In the genomic region with DNA sequence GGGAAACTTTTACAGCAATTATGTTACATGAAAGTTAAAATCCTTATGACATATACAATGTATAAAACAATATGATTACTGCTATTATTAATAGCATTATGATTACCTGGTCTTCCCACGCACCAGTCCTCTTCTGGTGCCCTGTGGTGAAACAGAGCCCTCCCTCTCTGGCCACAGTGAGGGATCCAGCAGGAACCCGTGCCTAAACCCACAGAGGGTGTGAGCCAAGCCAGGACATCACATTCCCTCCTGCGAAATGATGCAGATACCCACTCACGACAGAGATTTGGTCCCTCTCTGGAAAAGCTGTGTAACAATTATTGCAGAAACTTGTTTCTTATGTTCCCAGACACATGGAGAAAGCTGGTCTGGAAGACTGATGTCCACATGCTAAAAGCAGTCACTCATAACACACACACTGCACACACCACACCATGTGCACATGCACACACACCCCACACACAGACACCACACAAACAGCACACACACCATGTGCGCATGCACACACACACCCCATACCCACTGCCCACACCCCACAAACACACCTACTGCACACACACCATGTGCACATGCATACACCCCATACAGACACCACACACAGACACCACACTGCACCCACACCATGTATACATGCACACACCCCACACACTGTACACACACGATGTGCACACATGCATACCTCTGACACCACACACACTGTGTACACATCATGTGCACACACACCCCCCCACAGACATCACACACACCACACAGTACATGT, we compare ENCODE assay signal across 8 cellular contexts.
A peak's percentile ranks its signal among the peaks of the same experiment; 100 is the strongest.
DNase-seq lines count a peak whose midpoint lies in the region; ATAC-seq and TF ChIP-seq lines count a peak whose summit lies in the region.
"Not testable (repeated sequence)": the region's sequence is repeated elsewhere in the genome, so short reads cannot be mapped to it uniquely, and the experiment has no call there.

No MANE protein-coding gene starts in this region.

- not testable (repeated sequence) for H4K5ac ChIP-seq in mesendoderm (ENCODE audit: low read length)

- H2AFZ ChIP-seq in trophoblast cell (ENCODE audit: insufficient read depth, low read length, poor library complexity) = not testable (repeated sequence)

- H3K23ac ChIP-seq in mesendoderm (ENCODE audit: low read length) = not testable (repeated sequence)
- H3K23ac ChIP-seq in trophoblast cell (ENCODE audit: low read length) = peak overlapping the region; percentile 59

- not testable (repeated sequence) for H3K36me3 Mint-ChIP-seq in CD4-positive, CD25-positive, alpha-beta regulatory T cell; chondrocyte (ENCODE audit: low read depth)

- H2BK15ac ChIP-seq in mesendoderm (replicated peaks; ENCODE audit: low read depth) = not testable (repeated sequence)

- not testable (repeated sequence) for H4K12ac ChIP-seq in trophoblast cell (ENCODE audit: low read depth, low read length)

- H3K79me1 ChIP-seq in mesendoderm (ENCODE audit: low read length); trophoblast cell (ENCODE audit: low read length): not testable (repeated sequence)

- not testable (repeated sequence) for H3K4me1 ChIP-seq in CD4-positive, CD25-positive, alpha-beta regulatory T cell (ENCODE audit: control insufficient read depth, insufficient read depth, low read length, poor library complexity, severe bottlenecking); mesendoderm (ENCODE audit: control insufficient read depth, low read depth, low read length); trophoblast cell (ENCODE audit: control insufficient read depth in 1 of 2, insufficient read depth in 2 of 2, low read length in 2 of 2); upper lobe of right lung

- not testable (repeated sequence) for TF ChIP-seq CTCF in chondrocyte (IDR thresholded peaks at IDR 0.05); upper lobe of right lung (IDR thresholded peaks at IDR 0.05)

- not testable (repeated sequence) for H3K79me2 ChIP-seq in mesendoderm (ENCODE audit: control insufficient read depth, insufficient read depth, low read length); trophoblast cell (ENCODE audit: control insufficient read depth, insufficient read depth, low read length, poor library complexity)

- H3K9me3 ChIP-seq in CD4-positive, CD25-positive, alpha-beta regulatory T cell (ENCODE audit: control insufficient read depth in 2 of 2, low read length in 2 of 2); MG63; upper lobe of right lung: not testable (repeated sequence)
- H3K9me3 ChIP-seq in trophoblast cell (ENCODE audit: insufficient read depth, low read depth, low read length) = peaks cover 16% of the 10 kb centered on the region

- H3K56ac ChIP-seq in mesendoderm (ENCODE audit: low read length) = not testable (repeated sequence)

- not testable (repeated sequence) for DNase-seq in CD4-positive, CD25-positive, alpha-beta regulatory T cell; Right ventricle myocardium inferior (ENCODE audit: missing footprints); left lobe of liver (ENCODE audit: low spot score); trophoblast cell; upper lobe of right lung
- DNase-seq in MG63 = peak; percentile 14
- peak; percentile 79 for DNase-seq in chondrocyte (ENCODE audit: low spot score)
- DNase-seq in mesendoderm = peak; percentile 5

- H3K4me1 Mint-ChIP-seq in CD4-positive, CD25-positive, alpha-beta regulatory T cell; chondrocyte (ENCODE audit: low read depth): not testable (repeated sequence)

- H3K4me3 ChIP-seq in CD4-positive, CD25-positive, alpha-beta regulatory T cell (ENCODE audit: low read depth, low read length); MG63; mesendoderm (ENCODE audit: low read length); upper lobe of right lung: not testable (repeated sequence)
- peak overlapping the region; percentile 62 for H3K4me3 ChIP-seq in trophoblast cell (ENCODE audit: low read depth, low read length)

- H3K18ac ChIP-seq in mesendoderm (ENCODE audit: low read length); trophoblast cell (ENCODE audit: low read length): not testable (repeated sequence)

- not testable (repeated sequence) for H2BK5ac ChIP-seq in mesendoderm (ENCODE audit: low read length); trophoblast cell (ENCODE audit: low read depth, low read length, poor library complexity)

- no CpG with 5 or more reads among the region's 6 CpGs for whole genome bisulfite sequencing in mesendoderm (ENCODE audit: extremely low coverage, insufficient coverage, low lambda C conversion rate)
- no CpG with 5 or more reads among the region's 6 CpGs for WGBS in trophoblast cell (ENCODE audit: extremely low coverage, insufficient coverage, insufficient read length)

- not testable (repeated sequence) for H3K4me3 Mint-ChIP-seq in CD4-positive, CD25-positive, alpha-beta regulatory T cell; chondrocyte (ENCODE audit: unreplicated experiment)

- not testable (repeated sequence) for H3K27ac ChIP-seq in CD4-positive, CD25-positive, alpha-beta regulatory T cell (ENCODE audit: insufficient read depth, low read length, poor library complexity, severe bottlenecking); mesendoderm (ENCODE audit: low read depth, low read length); trophoblast cell (ENCODE audit: low read depth, low read length); upper lobe of right lung

- not testable (repeated sequence) for H3K9ac ChIP-seq in mesendoderm (ENCODE audit: low read length); trophoblast cell (ENCODE audit: low read length)

- not testable (repeated sequence) for H2BK120ac ChIP-seq in mesendoderm (ENCODE audit: low read depth, low read length); trophoblast cell (ENCODE audit: insufficient read depth, low read length, poor library complexity)

- not testable (repeated sequence) for H4K91ac ChIP-seq in trophoblast cell (ENCODE audit: low read depth, low read length)

- not testable (repeated sequence) for H3K27me3 ChIP-seq in CD4-positive, CD25-positive, alpha-beta regulatory T cell (ENCODE audit: control insufficient read depth, insufficient read depth, low read length); MG63; mesendoderm (ENCODE audit: insufficient read depth, low read length, poor library complexity); trophoblast cell (ENCODE audit: insufficient read depth, low read length); upper lobe of right lung

- not testable (repeated sequence) for H2AK5ac ChIP-seq in mesendoderm (ENCODE audit: low read length); trophoblast cell (ENCODE audit: low read length)

- H3K14ac ChIP-seq in trophoblast cell (ENCODE audit: low read length) = not testable (repeated sequence)

- H3K4me2 ChIP-seq in mesendoderm (ENCODE audit: low read length); trophoblast cell (ENCODE audit: low read length): not testable (repeated sequence)

- H3K9me3 Mint-ChIP-seq in CD4-positive, CD25-positive, alpha-beta regulatory T cell = peaks cover 5 to 18% (median 10%) of the 10 kb centered on the region in 7 donors
- H3K9me3 Mint-ChIP-seq in chondrocyte (ENCODE audit: low read depth) = peaks cover 18% of the 10 kb centered on the region

- intact Hi-C loops in Right ventricle myocardium inferior (cut with DNase I); upper lobe of right lung (cut with DNase I): not testable (repeated sequence)

- not testable (repeated sequence) for H4K8ac ChIP-seq in mesendoderm (ENCODE audit: low read depth, low read length); trophoblast cell (ENCODE audit: low read depth, low read length)

- not testable (repeated sequence) for H2BK12ac ChIP-seq in trophoblast cell (ENCODE audit: low read length)

- not testable (repeated sequence) for H3K36me3 ChIP-seq in CD4-positive, CD25-positive, alpha-beta regulatory T cell (ENCODE audit: control insufficient read depth, insufficient read depth, low read length); MG63; mesendoderm (ENCODE audit: control insufficient read depth, insufficient read depth, low read length); trophoblast cell (ENCODE audit: control insufficient read depth in 1 of 2, insufficient read depth in 2 of 2, low read length in 2 of 2); upper lobe of right lung

- H3K27ac Mint-ChIP-seq in CD4-positive, CD25-positive, alpha-beta regulatory T cell; chondrocyte (ENCODE audit: unreplicated experiment): not testable (repeated sequence)

- H3K27me3 Mint-ChIP-seq in CD4-positive, CD25-positive, alpha-beta regulatory T cell; chondrocyte (ENCODE audit: low read depth): not testable (repeated sequence)

- not testable (repeated sequence) for H3K4ac ChIP-seq in mesendoderm (ENCODE audit: low read depth, low read length); trophoblast cell (ENCODE audit: low read depth, low read length)

- peak; percentile 7 to 29 for ATAC-seq in CD4-positive, CD25-positive, alpha-beta regulatory T cell (ENCODE audit: low read depth in 2 of 2)
- ATAC-seq in Right ventricle myocardium inferior (peak; percentile 45), left lobe of liver (peak; percentile 31), upper lobe of right lung (peak; percentile 68)

Comparison
In these comparisons a context has a peak if more than half of its experiments do, and no peak if none do; other contexts are left out.
1. ATAC-seq: peak in every context shown above with its lines; median percentile 68 in upper lobe of right lung; 45 in Right ventricle myocardium inferior; 31 in left lobe of liver; 18 in CD4-positive, CD25-positive, alpha-beta regulatory T cell.